In the genomic region with DNA sequence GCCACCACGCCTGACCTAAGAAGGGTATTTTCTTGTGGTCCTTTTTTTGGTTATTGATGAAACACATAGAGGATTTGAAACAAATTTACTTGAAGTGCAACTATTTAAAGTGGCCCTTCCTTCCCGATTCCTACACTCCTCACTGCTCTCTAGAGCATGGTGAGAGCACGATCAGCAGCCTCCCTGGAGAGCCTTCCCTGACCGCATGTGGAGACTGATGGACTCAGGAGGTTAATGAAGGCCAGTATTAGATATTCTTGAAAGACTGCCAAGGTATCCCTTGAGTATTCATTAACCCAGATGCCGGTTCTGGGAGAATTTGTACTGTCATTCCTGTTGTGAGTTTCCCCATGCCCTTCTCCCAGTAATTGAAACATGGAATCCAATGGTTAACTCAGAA, we compare ENCODE assay signal across 24 cellular contexts.
DNase-seq lines count a peak whose midpoint lies in the region; TF ChIP-seq lines count a peak whose summit lies in the region.
"Had no signal": no experiment of that assay in that cellular context is flagged by ENCODE, and none has a peak within 500 bp of the region (broad histone marks: within the 10 kb centered on the region; RNA-seq: fewer than 3 reads in every experiment).

No MANE protein-coding gene starts in this region.

- H3K9me3 Mint-ChIP-seq in glutamatergic neuron (ENCODE audit: unreplicated experiment), result peaks cover 31% of the 10 kb centered on the region
- H3K9me3 Mint-ChIP-seq: activated CD4-positive, alpha-beta memory T cell treated with anti-CD3 and anti-CD28 coated beads for 36 hours; CD8-positive, alpha-beta T cell; dendritic cell treated with granulocyte-macrophage colony-stimulating factor and Interleukin-4, amounts not matched to agents 40 ng/mL and 50 ng/mL, for 4 days had no signal

- no peak for TF ChIP-seq CTCF in VCaP (conservative IDR thresholded peaks at IDR 0.05)
- TF ChIP-seq CTCF in glutamatergic neuron (IDR thresholded peaks at IDR 0.05; ENCODE audit: partially characterized antibody, unreplicated experiment), result no peak
- TF ChIP-seq CTCF in breast epithelium (IDR thresholded peaks at IDR 0.05), result no peak
- TF ChIP-seq CTCF in GM10266 (IDR thresholded peaks at IDR 0.05; ENCODE audit: control insufficient read depth, insufficient read depth, low read depth, missing control alignments), result no peak

- intact Hi-C loops in breast epithelium (cut with DNase I; ENCODE audit: low total_unique reads), result no loop called here

- H3K36me3 Mint-ChIP-seq in glutamatergic neuron (ENCODE audit: unreplicated experiment), result peaks cover 7% of the 10 kb centered on the region

- peak overlapping the region; percentile 43 for H3K27ac Mint-ChIP-seq in glutamatergic neuron (ENCODE audit: unreplicated experiment)
- H3K27ac Mint-ChIP-seq: activated CD4-positive, alpha-beta memory T cell treated with anti-CD3 and anti-CD28 coated beads for 36 hours; CD8-positive, alpha-beta T cell; dendritic cell treated with granulocyte-macrophage colony-stimulating factor and Interleukin-4, amounts not matched to agents 40 ng/mL and 50 ng/mL, for 4 days had no signal

- peak; percentile 65 for DNase-seq in DMS 273 (lab: John Stamatoyannopoulos, UW; ENCODE audit: unreplicated experiment)
- DNase-seq in glutamatergic neuron, result peak; percentile 37
- DNase-seq in renal cortical epithelial cell (ENCODE audit: low read depth), result peak; percentile 98
- DNase-seq in DMS53 (lab: John Stamatoyannopoulos, UW), result no peak
- DNase-seq in DMS79 treated with DMSO at 0.1 percent for 48 hours (lab: John Stamatoyannopoulos, UW), result no peak
- no peak for DNase-seq in breast epithelium (ENCODE audit: low spot score in 2 of 2)
- DNase-seq in GM10266 (ENCODE audit: extremely low spot score), result no peak
- DNase-seq: activated CD4-positive, alpha-beta memory T cell treated with anti-CD3 and anti-CD28 coated beads for 36 hours; activated gamma-delta T cell treated with Interleukin-2 at 50 U/mL for 16 hours; adrenal gland; AML-193; CD8-positive, alpha-beta T cell; heart right ventricle; lower lobe of right lung; MV-4-11; NCI-H2171; RPMI8226; SK-N-SH; spleen; stimulated activated CD4-positive, alpha-beta T cell treated with anti-CD3 and anti-CD28 coated beads, Interleukin-4, amount 100 ng/mL, for 24 hours; stimulated activated naive CD8-positive, alpha-beta T cell treated with anti-CD3 and anti-CD28 coated beads, Interleukin-15, Interleukin-2, amounts not matched to agents 100 U/mL and 50 U/mL, for 24 hours had no signal

- peaks cover 13% of the 10 kb centered on the region for H3K4me1 Mint-ChIP-seq in glutamatergic neuron (ENCODE audit: low read depth, unreplicated experiment)

- H3K4me3 ChIP-seq in breast epithelium, result no peak overlapping the region
- H3K4me3 ChIP-seq: adrenal gland, heart right ventricle, lower lobe of right lung, spleen had no signal

- H3K36me3 ChIP-seq in breast epithelium, result no peaks in the 10 kb centered on the region
- H3K36me3 ChIP-seq: adrenal gland, lower lobe of right lung, neutrophil had no signal

- H3K27me3 Mint-ChIP-seq in glutamatergic neuron (ENCODE audit: unreplicated experiment), result peaks cover 22% of the 10 kb centered on the region
- H3K27me3 Mint-ChIP-seq: activated CD4-positive, alpha-beta memory T cell treated with anti-CD3 and anti-CD28 coated beads for 36 hours; dendritic cell treated with granulocyte-macrophage colony-stimulating factor and Interleukin-4, amounts not matched to agents 40 ng/mL and 50 ng/mL, for 4 days had no signal

- TF ChIP-seq POLR2A in breast epithelium (IDR thresholded peaks at IDR 0.05), result no peak

- H3K27ac ChIP-seq in VCaP (peak overlapping the region; percentile 77), breast epithelium (no peak overlapping the region)
- H3K27ac ChIP-seq: adrenal gland, heart right ventricle, lower lobe of right lung, neutrophil, spleen had no signal

- no peaks in the 10 kb centered on the region for H3K9me3 ChIP-seq in breast epithelium
- H3K9me3 ChIP-seq: adrenal gland, heart right ventricle, lower lobe of right lung, neutrophil, SK-N-SH, spleen had no signal

- H3K27me3 ChIP-seq in breast epithelium, result no peaks in the 10 kb centered on the region
- H3K27me3 ChIP-seq: adrenal gland, heart right ventricle, neutrophil, spleen had no signal

- no peaks in the 10 kb centered on the region for H3K4me1 ChIP-seq in breast epithelium
- H3K4me1 ChIP-seq: adrenal gland, lower lobe of right lung had no signal

- peak overlapping the region; percentile 38 for H3K4me3 Mint-ChIP-seq in glutamatergic neuron (ENCODE audit: unreplicated experiment)
- H3K4me3 Mint-ChIP-seq: activated CD4-positive, alpha-beta memory T cell treated with anti-CD3 and anti-CD28 coated beads for 36 hours; CD8-positive, alpha-beta T cell; dendritic cell treated with granulocyte-macrophage colony-stimulating factor and Interleukin-4, amounts not matched to agents 40 ng/mL and 50 ng/mL, for 4 days had no signal

Comparison
In these comparisons a context has a peak if more than half of its experiments do, and no peak if none do; other contexts are left out.
1. DNase-seq: peak in DMS 273 (single experiment), glutamatergic neuron (single experiment) and renal cortical epithelial cell (single experiment); none in DMS53 (single experiment), DMS79 treated with DMSO at 0.1 percent for 48 hours (single experiment), breast epithelium (0 of 2) and GM10266 (single experiment).